19 cellular contexts compared by ENCODE assay signal in the genomic region with DNA sequence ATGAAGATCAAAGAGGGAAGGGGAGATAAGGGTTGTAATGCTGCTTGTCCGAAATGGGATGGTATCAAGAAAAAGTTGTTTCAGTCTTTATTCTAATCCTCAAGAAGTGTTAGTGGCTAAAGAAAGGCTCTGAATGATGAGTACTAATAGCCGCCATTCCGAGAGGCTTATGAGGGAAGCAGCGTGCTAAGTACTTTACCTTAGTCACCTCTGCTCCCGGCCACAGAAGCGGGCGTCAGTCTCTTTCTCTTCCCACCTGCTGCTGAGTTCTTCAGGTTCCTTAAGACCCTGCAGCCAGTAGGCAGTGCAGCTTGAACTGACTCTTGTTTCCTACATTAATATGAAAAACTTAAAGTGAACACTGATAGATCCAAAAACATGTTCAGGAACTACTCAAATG.
A peak's percentile ranks its signal among the peaks of the same experiment; 100 is the strongest.
DNase-seq lines count a peak whose midpoint lies in the region; ATAC-seq and TF ChIP-seq lines count a peak whose summit lies in the region.
"Had no signal": no experiment of that assay in that cellular context is flagged by ENCODE, and none has a peak within 500 bp of the region (broad histone marks: within the 10 kb centered on the region; RNA-seq: fewer than 3 reads in every experiment).

No MANE protein-coding gene starts in this region.

- POLR2A ChIA-PET in WTC11 (lab: Charles Lee): no interaction called here

- H3K9ac ChIP-seq in SU-DHL-6 (ENCODE audit: low read length): no peak overlapping the region
- H3K9ac ChIP-seq: BLaER1 had no signal

- no peak for TF ChIP-seq CTCF in SU-DHL-6 (IDR thresholded peaks at IDR 0.05; ENCODE audit: insufficient read depth, low read length, poor library complexity, severe bottlenecking)
- no peak for TF ChIP-seq CTCF in esophagus squamous epithelium (IDR thresholded peaks at IDR 0.05)
- TF ChIP-seq CTCF in psoas muscle (IDR thresholded peaks at IDR 0.05): no peak
- no peak for TF ChIP-seq CTCF in thoracic aorta (IDR thresholded peaks at IDR 0.05)
- no peak for TF ChIP-seq CTCF in WTC11 (IDR thresholded peaks at IDR 0.05)

- H3K27me3 ChIP-seq in SU-DHL-6 (ENCODE audit: low read length): no peaks in the 10 kb centered on the region
- no peaks in the 10 kb centered on the region for H3K27me3 ChIP-seq in esophagus squamous epithelium
- no peaks in the 10 kb centered on the region for H3K27me3 ChIP-seq in psoas muscle (ENCODE audit: insufficient read depth in 3 of 3, low read length in 2 of 3)
- H3K27me3 ChIP-seq in thoracic aorta (replicated peaks; ENCODE audit: insufficient read depth): no peaks in the 10 kb centered on the region
- H3K27me3 ChIP-seq: BLaER1 had no signal

- H3K9me3 Mint-ChIP-seq in WTC11: 0 out of 2 replicates have a peak, but pooled peaks cover 3% of the 10 kb centered on the region
- H3K9me3 Mint-ChIP-seq: CD4-positive, alpha-beta T cell; HFFc6; IgD-negative memory B cell had no signal

- CTCF ChIA-PET in WTC11 (lab: Charles Lee): no interaction called here

- TF ChIP-seq POLR2A in esophagus squamous epithelium (IDR thresholded peaks at IDR 0.05): no peak

- DNase-seq in esophagus squamous epithelium (lab: John Stamatoyannopoulos, UW) (no peak), psoas muscle (no peak), thoracic aorta (ENCODE audit: low spot score) (no peak), HPDE6-E6E7 (ENCODE audit: extremely low spot score) (no peak), WTC11 (ENCODE audit: low spot score) (no peak)
- DNase-seq: CD4-positive, alpha-beta T cell; COR-L47; DMS79; H7; HFFc6; MV-4-11; NCI-H2029 treated with DMSO at 0.1 percent for 48 hours; NCI-H524; OCI-M1; SJCRH30 had no signal

- WGBS in esophagus squamous epithelium, 2 donors: 82 to 89% methylated on average over 7 of the region's 7 CpGs
- WGBS in psoas muscle, 3 donors: 72 to 91% (median 77%) methylated on average over 7 of the region's 7 CpGs

- H3K36me3 ChIP-seq in SU-DHL-6 (ENCODE audit: low read length): peaks cover 14% of the 10 kb centered on the region
- H3K36me3 ChIP-seq in esophagus squamous epithelium: no peaks in the 10 kb centered on the region
- H3K36me3 ChIP-seq in psoas muscle (ENCODE audit: insufficient read depth in 1 of 2, low read depth in 1 of 2): no peaks in the 10 kb centered on the region
- no peaks in the 10 kb centered on the region for H3K36me3 ChIP-seq in thoracic aorta
- H3K36me3 ChIP-seq: BLaER1, SJCRH30 had no signal

- intact Hi-C loops in esophagus squamous epithelium (cut with DNase I) (no loop called here), psoas muscle (cut with DNase I) (no loop called here)

- H2AFZ ChIP-seq in SU-DHL-6 (ENCODE audit: low read depth, low read length, severe bottlenecking): no peak overlapping the region

- H3K79me2 ChIP-seq in SU-DHL-6 (ENCODE audit: insufficient read depth, low read length): peaks cover 58% of the 10 kb centered on the region

- H3K4me1 ChIP-seq in esophagus squamous epithelium (peaks cover 0 to 38% (median 16%) of the 10 kb centered on the region in 3 donors), psoas muscle (peaks cover 40% of the 10 kb centered on the region), thoracic aorta (ENCODE audit: control insufficient read depth in 1 of 2, low read depth in 2 of 2) (peaks cover 15 to 18% of the 10 kb centered on the region in 2 donors)
- H3K4me1 ChIP-seq: SJCRH30 had no signal

- no peak overlapping the region for H3K4me3 ChIP-seq in SU-DHL-6 (ENCODE audit: insufficient read depth, low read length, poor library complexity, severe bottlenecking)
- H3K4me3 ChIP-seq in esophagus squamous epithelium: no peak overlapping the region
- no peak overlapping the region for H3K4me3 ChIP-seq in psoas muscle
- H3K4me3 ChIP-seq in thoracic aorta: no peak overlapping the region
- H3K4me3 ChIP-seq: BLaER1, SJCRH30 had no signal

- H3K4me1 Mint-ChIP-seq in WTC11: peaks cover 23% of the 10 kb centered on the region

- H3K27ac Mint-ChIP-seq in WTC11: no peak overlapping the region; the same call in 1 of the 2 replicates
- H3K27ac Mint-ChIP-seq: CD4-positive, alpha-beta T cell; HFFc6; IgD-negative memory B cell had no signal

- no peaks in the 10 kb centered on the region for H4K20me1 ChIP-seq in SU-DHL-6 (ENCODE audit: low read depth, low read length)
- H4K20me1 ChIP-seq: BLaER1 had no signal

- H3F3A ChIP-seq in SU-DHL-6 (ENCODE audit: insufficient read depth): peaks cover 8% of the 10 kb centered on the region; the same call in 1 of the 2 replicates

- H3K9me2 ChIP-seq in SU-DHL-6 (replicated peaks; ENCODE audit: insufficient read depth, low read length): no peaks in the 10 kb centered on the region

- H3K4me2 ChIP-seq in SU-DHL-6 (ENCODE audit: low read depth, low read length, poor library complexity, severe bottlenecking): no peak overlapping the region

- H3K36me3 Mint-ChIP-seq in WTC11: no peaks in the 10 kb centered on the region

- H3K27ac ChIP-seq in SU-DHL-6 (ENCODE audit: low read depth, low read length) (peak overlapping the region; percentile 5; the same call in 1 of the 2 replicates), esophagus squamous epithelium (peak overlapping the region in 3 of 4 donors; percentile 41 to 72 (median 61)), psoas muscle (peak overlapping the region; percentile 59), thoracic aorta (peak overlapping the region; percentile 40 to 67)
- H3K27ac ChIP-seq: BLaER1, SJCRH30 had no signal

- H3K27me3 Mint-ChIP-seq in WTC11 (ENCODE audit: low read depth): no peaks in the 10 kb centered on the region
- H3K27me3 Mint-ChIP-seq: CD4-positive, alpha-beta T cell; IgD-negative memory B cell had no signal

- ATAC-seq in psoas muscle (peak in 2 of 4 donors; percentile 50 to 62), thoracic aorta (ENCODE audit: insufficient number of reproducible peaks, low FRiP score, low read depth) (no peak), WTC11 (no peak), HG02571 (IDR thresholded peaks at IDR 0.05; ENCODE audit: unreplicated experiment) (no peak)

- H3K4me3 Mint-ChIP-seq in WTC11: no peak overlapping the region
- H3K4me3 Mint-ChIP-seq: CD4-positive, alpha-beta T cell; HFFc6; IgD-negative memory B cell had no signal

- H3K9me3 ChIP-seq in SU-DHL-6 (ENCODE audit: insufficient read depth, low read length): no peaks in the 10 kb centered on the region
- no peaks in the 10 kb centered on the region for H3K9me3 ChIP-seq in esophagus squamous epithelium
- no peaks in the 10 kb centered on the region for H3K9me3 ChIP-seq in psoas muscle
- H3K9me3 ChIP-seq in thoracic aorta: no peaks in the 10 kb centered on the region
- H3K9me3 ChIP-seq: BLaER1, SJCRH30 had no signal

TF ChIP-seq in WTC11, 78 proteins besides CTCF, POLR2A, EP300 and RAD21:
- no peak for TF ChIP-seq OVOL2 (CRISPR knock-in tag; IDR thresholded peaks at IDR 0.05; ENCODE audit: borderline replicate concordance)
- TF ChIP-seq, protein P1, sequence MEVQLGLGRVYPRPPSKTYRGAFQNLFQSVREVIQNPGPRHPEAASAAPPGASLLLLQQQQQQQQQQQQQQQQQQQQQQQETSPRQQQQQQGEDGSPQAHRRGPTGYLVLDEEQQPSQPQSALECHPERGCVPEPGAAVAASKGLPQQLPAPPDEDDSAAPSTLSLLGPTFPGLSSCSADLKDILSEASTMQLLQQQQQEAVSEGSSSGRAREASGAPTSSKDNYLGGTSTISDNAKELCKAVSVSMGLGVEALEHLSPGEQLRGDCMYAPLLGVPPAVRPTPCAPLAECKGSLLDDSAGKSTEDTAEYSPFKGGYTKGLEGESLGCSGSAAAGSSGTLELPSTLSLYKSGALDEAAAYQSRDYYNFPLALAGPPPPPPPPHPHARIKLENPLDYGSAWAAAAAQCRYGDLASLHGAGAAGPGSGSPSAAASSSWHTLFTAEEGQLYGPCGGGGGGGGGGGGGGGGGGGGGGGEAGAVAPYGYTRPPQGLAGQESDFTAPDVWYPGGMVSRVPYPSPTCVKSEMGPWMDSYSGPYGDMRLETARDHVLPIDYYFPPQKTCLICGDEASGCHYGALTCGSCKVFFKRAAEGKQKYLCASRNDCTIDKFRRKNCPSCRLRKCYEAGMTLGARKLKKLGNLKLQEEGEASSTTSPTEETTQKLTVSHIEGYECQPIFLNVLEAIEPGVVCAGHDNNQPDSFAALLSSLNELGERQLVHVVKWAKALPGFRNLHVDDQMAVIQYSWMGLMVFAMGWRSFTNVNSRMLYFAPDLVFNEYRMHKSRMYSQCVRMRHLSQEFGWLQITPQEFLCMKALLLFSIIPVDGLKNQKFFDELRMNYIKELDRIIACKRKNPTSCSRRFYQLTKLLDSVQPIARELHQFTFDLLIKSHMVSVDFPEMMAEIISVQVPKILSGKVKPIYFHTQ (CRISPR knock-in tag; IDR thresholded peaks at IDR 0.05): no peak
- no peak for TF ChIP-seq CBFB (CRISPR knock-in tag; IDR thresholded peaks at IDR 0.05; ENCODE audit: low read depth)
- TF ChIP-seq, protein P2, sequence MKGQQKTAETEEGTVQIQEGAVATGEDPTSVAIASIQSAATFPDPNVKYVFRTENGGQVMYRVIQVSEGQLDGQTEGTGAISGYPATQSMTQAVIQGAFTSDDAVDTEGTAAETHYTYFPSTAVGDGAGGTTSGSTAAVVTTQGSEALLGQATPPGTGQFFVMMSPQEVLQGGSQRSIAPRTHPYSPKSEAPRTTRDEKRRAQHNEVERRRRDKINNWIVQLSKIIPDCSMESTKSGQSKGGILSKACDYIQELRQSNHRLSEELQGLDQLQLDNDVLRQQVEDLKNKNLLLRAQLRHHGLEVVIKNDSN (CRISPR knock-in tag; IDR thresholded peaks at IDR 0.05): no peak
- no peak for TF ChIP-seq ZBTB43 (CRISPR knock-in tag; IDR thresholded peaks at IDR 0.05)

Comparison
In these comparisons a context has a peak if more than half of its experiments do, and no peak if none do; other contexts are left out.
1. H3K27ac ChIP-seq: peak in every context shown above with its lines; median percentile 61 in esophagus squamous epithelium; 59 in psoas muscle; 54 in thoracic aorta; 5 in SU-DHL-6.